8 cellular contexts compared by ENCODE assay signal in genomic region chr4:2261853-2262144, GRCh38. TPM values are rescaled to one million over a fixed set of nuclear protein-coding genes. Genes with fewer than 3 reads are reported as not detected.
A peak's percentile ranks its signal among the peaks of the same experiment; 100 is the strongest.
DNase-seq lines count a peak whose midpoint lies in the region; ATAC-seq and TF ChIP-seq lines count a peak whose summit lies in the region.

MXD4 (minus strand) TSS chr4:2262109; CDS start chr4:2261980, 129 bp downstream.

- WGBS in GM23248 (ENCODE audit: low coverage in 1 of 2, low lambda C conversion rate in 2 of 2, missing lambda C conversion rate in 2 of 2), 2 experiments = 1% methylated on average over 31 to 38 of the region's 46 CpGs

- no peaks in the 10 kb centered on the region for H3K27me3 Mint-ChIP-seq in natural killer cell treated with Interleukin-12 subunit alpha and Interleukin-12 subunit beta and Interleukin-15 and Interleukin-18, amount 100 ng/mL, for 72 hours

- in situ Hi-C loops in GM23248 (cut with MboI) = no loop called here

- H3K27ac ChIP-seq in GM23248 (peak within 1 kb of the TSS; percentile 78), OCI-LY7 (ENCODE audit: low read depth, low read length, poor library complexity, severe bottlenecking) (peak within 1 kb of the TSS; percentile 49)

- H3K9me3 ChIP-seq in GM23248 (ENCODE audit: low read depth) (no peaks in the 10 kb centered on the region), OCI-LY7 (ENCODE audit: low read length) (no peaks in the 10 kb centered on the region)

- TF ChIP-seq CTCF in OCI-LY7 (conservative IDR thresholded peaks at IDR 0.05; ENCODE audit: low read length) = no peak
- no peak for TF ChIP-seq CTCF in epithelial cell of esophagus (IDR thresholded peaks at IDR 0.05; ENCODE audit: insufficient read depth, low read depth, low read length, missing control alignments)

- H3K4me1 ChIP-seq in GM23248 (ENCODE audit: insufficient read depth) (0 out of 2 replicates have a peak, but pooled peaks cover 16% of the 10 kb centered on the region), OCI-LY7 (ENCODE audit: insufficient read depth, low read length, poor library complexity, severe bottlenecking) (peaks cover 20% of the 10 kb centered on the region)

- H3K27ac Mint-ChIP-seq in natural killer cell treated with Interleukin-12 subunit alpha and Interleukin-12 subunit beta and Interleukin-15 and Interleukin-18, amount 100 ng/mL, for 72 hours = peak within 1 kb of the TSS in 1 of 2 donors; percentile 59

- H3F3A ChIP-seq in GM23248 (ENCODE audit: insufficient read depth) = peaks cover 6% of the 10 kb centered on the region; the same call in 1 of the 2 replicates

- H3K9me3 Mint-ChIP-seq in natural killer cell treated with Interleukin-12 subunit alpha and Interleukin-12 subunit beta and Interleukin-15 and Interleukin-18, amount 100 ng/mL, for 72 hours = no peaks in the 10 kb centered on the region

- CTCF ChIA-PET in OCI-LY7 (lab: Charles Lee; ENCODE audit: unreplicated experiment) = no interaction called here

- no TSS peak for BruUV-seq in OCI-LY7 (replicated peaks; lab: Mats Ljungman, UMichigan)

- H2AFZ ChIP-seq in GM23248 = peak within 1 kb of the TSS; percentile 72
- peak within 1 kb of the TSS; percentile 72 for H2AFZ ChIP-seq in OCI-LY7 (ENCODE audit: low read length)

- ATAC-seq in natural killer cell treated with Interleukin-12 subunit alpha and Interleukin-12 subunit beta and Interleukin-15 and Interleukin-18, amount 100 ng/mL, for 72 hours = no peak
- ATAC-seq in GM21447 (IDR thresholded peaks at IDR 0.05; ENCODE audit: unreplicated experiment) (no peak), GM18870 (IDR thresholded peaks at IDR 0.05; ENCODE audit: unreplicated experiment) (no peak)

- intact Hi-C loops in OCI-LY7 (cut with micrococcal nuclease; ENCODE audit: unreplicated experiment) = loop anchor here (1.0 kb wide), 1 partner anchor 19 kb away; the partner anchor contains the start of genes HAUS3 and POLN

- H3K36me3 ChIP-seq in GM23248 (ENCODE audit: low read depth) (no peaks in the 10 kb centered on the region), OCI-LY7 (ENCODE audit: insufficient read depth, low read length) (no peaks in the 10 kb centered on the region)

- H3K9me2 ChIP-seq in GM23248 (ENCODE audit: insufficient read depth) (no peaks in the 10 kb centered on the region), OCI-LY7 (ENCODE audit: insufficient read depth, low read length) (no peaks in the 10 kb centered on the region)

- H3K27me3 ChIP-seq in GM23248 (replicated peaks; ENCODE audit: insufficient read depth) = no peaks in the 10 kb centered on the region

- H3K4me3 ChIP-seq in GM23248 = peak within 1 kb of the TSS; percentile 99
- peak within 1 kb of the TSS; percentile 76 for H3K4me3 ChIP-seq in OCI-LY7 (ENCODE audit: low read depth, low read length, poor library complexity, severe bottlenecking)
- H3K4me3 ChIP-seq in epithelial cell of esophagus (ENCODE audit: low read length) = peak within 1 kb of the TSS; percentile 78

- H3K4me3 Mint-ChIP-seq in natural killer cell treated with Interleukin-12 subunit alpha and Interleukin-12 subunit beta and Interleukin-15 and Interleukin-18, amount 100 ng/mL, for 72 hours = peak within 1 kb of the TSS; percentile 76

- DNase-seq in GM23248 (no peak), OCI-LY7 (ENCODE audit: low spot score) (no peak), epithelial cell of esophagus (ENCODE audit: low read depth) (no peak), SIG-M5 treated with dmso at 0.1 percent for 504 hours (lab: John Stamatoyannopoulos, UW; ENCODE audit: unreplicated experiment) (no peak), hippocampal formation (lab: John Stamatoyannopoulos, UW) (no peak)
- DNase-seq in natural killer cell treated with Interleukin-12 subunit alpha and Interleukin-12 subunit beta and Interleukin-15 and Interleukin-18, amount 100 ng/mL, for 72 hours (ENCODE audit: low spot score) = no peak

- POLR2A ChIA-PET in OCI-LY7 (lab: Charles Lee) = interaction anchor here (0.9 to 2.4 kb wide), 2 partner anchors 20 to 129 kb away, joined by 5 to 7 read pairs; partner anchors contain the start of genes HAUS3 and POLN

- H3K4me2 ChIP-seq in GM23248 (ENCODE audit: unreplicated experiment) (peak within 1 kb of the TSS; percentile 89), OCI-LY7 (ENCODE audit: low read length) (peak within 1 kb of the TSS; percentile 96)

- peaks cover 45% of the 10 kb centered on the region for H3K79me2 ChIP-seq in GM23248 (ENCODE audit: insufficient read depth)
- no peaks in the 10 kb centered on the region for H3K79me2 ChIP-seq in OCI-LY7 (ENCODE audit: insufficient read depth, low read depth, low read length)

- H3K9ac ChIP-seq in GM23248 = peak within 1 kb of the TSS; percentile 99

- no peaks in the 10 kb centered on the region for H3K36me3 Mint-ChIP-seq in natural killer cell treated with Interleukin-12 subunit alpha and Interleukin-12 subunit beta and Interleukin-15 and Interleukin-18, amount 100 ng/mL, for 72 hours

- H4K20me1 ChIP-seq in GM23248 (ENCODE audit: insufficient read depth) (no peaks in the 10 kb centered on the region), OCI-LY7 (ENCODE audit: insufficient read depth, low read length) (no peaks in the 10 kb centered on the region)

- no peaks in the 10 kb centered on the region for H3K4me1 Mint-ChIP-seq in natural killer cell treated with Interleukin-12 subunit alpha and Interleukin-12 subunit beta and Interleukin-15 and Interleukin-18, amount 100 ng/mL, for 72 hours (ENCODE audit: low read depth in 2 of 2)

RNA-seq across cellular contexts. Expression of gene MXD4, which starts in this region (rescaled TPM):
- 70.1 and 70.5 TPM in 2 replicates for total RNA-seq in GM23248 (2014; rRNA removed; shearing (Covaris generic))
- 30.9 and 50.6 TPM in 2 replicates for polyA plus RNA-seq in GM23248 (2016; fragmentation: Nextera tagmentation; extraction: Ambion mirVana)
- total RNA-seq in OCI-LY7 (2014; rRNA removed; shearing (Covaris generic)) = 2.4 and 3.0 TPM in 2 replicates
- 10.4 and 11.6 TPM in 2 replicates for total RNA-seq in OCI-LY7 (2022)
- 10 to 100 TPM; 13.9 to 14.5 TPM for total RNA-seq in natural killer cell treated with Interleukin-12 subunit alpha and Interleukin-12 subunit beta and Interleukin-15 and Interleukin-18, amount 100 ng/mL, for 72 hours
